8 cellular contexts compared by ENCODE assay signal in the genomic region with DNA sequence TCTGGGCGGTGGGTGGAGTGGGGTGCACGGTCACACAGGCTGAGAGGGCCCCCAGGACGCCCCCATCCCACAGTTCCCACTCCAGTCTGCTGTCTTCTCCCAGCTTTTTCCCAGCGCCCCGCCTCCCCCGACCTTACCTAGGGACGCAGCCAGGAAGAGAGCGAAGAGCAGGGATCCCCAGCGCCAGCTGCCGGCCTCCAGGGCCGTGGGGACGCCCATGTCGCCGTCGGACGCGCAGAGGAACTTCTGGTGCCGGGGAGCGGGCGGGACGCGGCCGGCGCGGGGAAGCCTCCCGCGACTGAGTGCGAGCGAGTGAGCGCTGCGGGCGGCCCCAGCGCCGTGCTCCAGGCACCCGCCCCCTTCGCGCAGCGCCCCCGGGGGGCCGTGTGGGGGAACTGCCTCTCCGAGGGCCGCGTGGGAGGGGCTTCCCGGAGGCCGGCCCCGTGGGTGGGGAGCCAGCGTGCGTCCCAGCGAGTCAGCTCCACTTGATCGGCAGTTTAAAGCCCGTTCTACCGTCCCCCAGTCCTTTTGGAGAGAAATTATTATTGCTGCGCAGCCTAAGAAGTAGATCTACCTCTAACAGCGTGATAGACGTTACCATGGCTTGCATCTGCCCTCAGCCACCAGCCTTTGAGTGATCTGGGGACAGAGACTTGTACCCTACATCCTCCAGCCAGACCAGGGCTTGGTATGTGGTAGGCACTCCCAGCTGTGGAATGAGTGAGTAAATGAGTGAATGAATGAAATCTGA. TPM values are rescaled to one million over a fixed set of nuclear protein-coding genes. Genes with fewer than 3 reads are reported as not detected.
A peak's percentile ranks its signal among the peaks of the same experiment; 100 is the strongest.
DNase-seq lines count a peak whose midpoint lies in the region; ATAC-seq, FAIRE-seq and TF ChIP-seq lines count a peak whose summit lies in the region.

A gene (minus strand): TSS at position 300 of the 751 bp plus-strand sequence. CDS start 81 bp downstream, at position 219.

- peak; percentile 72 for ATAC-seq in HG02798 (IDR thresholded peaks at IDR 0.05; ENCODE audit: poor library complexity, unreplicated experiment)

- peak; percentile 54; the same call in 1 of the 2 replicates for TF ChIP-seq POLR2A in GM12891 (IDR thresholded peaks at IDR 0.05; ENCODE audit: low read depth, low read length)

- peak; percentile 62 for TF ChIP-seq CTCF in choroid plexus epithelial cell (conservative IDR thresholded peaks at IDR 0.05; ENCODE audit: low read depth, low read length)

- peak within 1 kb of the TSS; percentile 68 for H3K4me3 ChIP-seq in choroid plexus epithelial cell (ENCODE audit: low read depth, low read length)

- no peaks in the 10 kb centered on the region for H3K27me3 ChIP-seq in layer of hippocampus (ENCODE audit: control insufficient read depth, insufficient read depth, low read length)

- peak; percentile 82 for FAIRE-seq in GM12891 (lab: Jason Lieb, UNC)
- FAIRE-seq in urothelium cell line (lab: Jason Lieb, UNC): no peak

- DNase-seq in GM12891 (ENCODE audit: insufficient read length, low spot score) (peak; percentile 90), NCI-H2029 (lab: John Stamatoyannopoulos, UW) (peak; percentile 24), choroid plexus epithelial cell (ENCODE audit: low read depth) (peak; percentile 82), urothelium cell line (ENCODE audit: low spot score) (no peak)
- peak; percentile 96 for DNase-seq in activated CD4-positive, alpha-beta T cell treated with anti-CD3 and anti-CD28 coated beads for 4 hours
- DNase-seq in stimulated activated CD4-positive, alpha-beta T cell treated with anti-CD3 and anti-CD28 coated beads, Interleukin-1b, Interleukin-23, amount 100 ng/mL, for 48 hours: peak; percentile 94

- peak within 1 kb of the TSS; percentile 93 for H3K27ac ChIP-seq in layer of hippocampus (ENCODE audit: low read depth, low read length)

TF ChIP-seq in GM12891, 5 proteins besides CTCF, POLR2A, EP300 and RAD21:
- TF ChIP-seq POU2F2 (IDR thresholded peaks at IDR 0.05; ENCODE audit: low read depth, low read length) (no peak), POLR2AphosphoS5 (IDR thresholded peaks at IDR 0.05; ENCODE audit: low read depth, low read length) (0 out of 2 replicates have a peak, but pooled peaks have one; percentile 45), SPI1 (IDR thresholded peaks at IDR 0.05; ENCODE audit: low read depth, low read length) (no peak), TAF1 (IDR thresholded peaks at IDR 0.05; ENCODE audit: low read depth, low read length) (peak; percentile 45; the same call in 1 of the 2 replicates)

RNA-seq across cellular contexts. Expression of the gene that starts here (rescaled TPM):
- 3.8 TPM for polyA plus RNA-seq in GM12891 (2012; ENCODE audit: low read depth, missing spikeins)
